In genomic region chr4:793941-794621, GRCh38 we compare ENCODE assay signal across 15 cellular contexts. TPM values are rescaled to one million over a fixed set of nuclear protein-coding genes. Genes with fewer than 3 reads are reported as not detected.
DNase-seq lines count a peak whose midpoint lies in the region; ATAC-seq, FAIRE-seq and TF ChIP-seq lines count a peak whose summit lies in the region.
"Had no signal": no experiment of that assay in that cellular context is flagged by ENCODE, and none has a peak within 500 bp of the region (broad histone marks: within the 10 kb centered on the region; RNA-seq: fewer than 3 reads in every experiment).

No MANE protein-coding gene starts in this region.

- peaks cover 14 to 27% of the 10 kb centered on the region in 2 donors for H3K27me3 Mint-ChIP-seq in CD4-positive, alpha-beta memory T cell

- ATAC-seq in GM18502 (IDR thresholded peaks at IDR 0.05; ENCODE audit: poor library complexity, unreplicated experiment) = peak; percentile 42
- no peak for ATAC-seq in upper lobe of right lung
- ATAC-seq in GM19452 (IDR thresholded peaks at IDR 0.05; ENCODE audit: unreplicated experiment) = no peak
- ATAC-seq: mucosa of descending colon, sciatic nerve had no signal

- H3K36me3 Mint-ChIP-seq in CD4-positive, alpha-beta memory T cell = no peaks in the 10 kb centered on the region

- peak overlapping the region in 1 of 7 donors; percentile 41 for H3K27ac Mint-ChIP-seq in CD4-positive, alpha-beta memory T cell

- H3K4me1 ChIP-seq in CD4-positive, alpha-beta memory T cell (ENCODE audit: insufficient read depth, low read length) = peaks cover 52% of the 10 kb centered on the region
- peaks cover 0 to 2% of the 10 kb centered on the region in 2 donors for H3K4me1 ChIP-seq in kidney (ENCODE audit: control insufficient read depth in 1 of 2, insufficient read depth in 1 of 2, low read depth in 1 of 2, low read length in 2 of 2)
- peaks cover 9% of the 10 kb centered on the region for H3K4me1 ChIP-seq in upper lobe of right lung
- H3K4me1 ChIP-seq in testis = peaks cover 17% of the 10 kb centered on the region

- no peak overlapping the region for H2AFZ ChIP-seq in SU-DHL-6 (ENCODE audit: low read depth, low read length, severe bottlenecking)

- no peaks in the 10 kb centered on the region for H4K20me1 ChIP-seq in SU-DHL-6 (ENCODE audit: low read depth, low read length)

- H3K79me2 ChIP-seq in SU-DHL-6 (ENCODE audit: insufficient read depth, low read length) = no peaks in the 10 kb centered on the region

- H3K4me3 ChIP-seq in CD4-positive, alpha-beta memory T cell (ENCODE audit: low read length in 2 of 2) = no peak overlapping the region
- peak overlapping the region; percentile 34 for H3K4me3 ChIP-seq in SU-DHL-6 (ENCODE audit: insufficient read depth, low read length, poor library complexity, severe bottlenecking)
- no peak overlapping the region for H3K4me3 ChIP-seq in kidney (ENCODE audit: low read length in 2 of 2)
- no peak overlapping the region for H3K4me3 ChIP-seq in upper lobe of right lung
- no peak overlapping the region for H3K4me3 ChIP-seq in testis
- H3K4me3 ChIP-seq: mucosa of descending colon had no signal

- H3F3A ChIP-seq in SU-DHL-6 (ENCODE audit: insufficient read depth) = peaks cover 40% of the 10 kb centered on the region

- intact Hi-C loops in CD4-positive, alpha-beta memory T cell (cut with micrococcal nuclease) = no loop called here
- intact Hi-C loops in kidney (cut with DNase I) (no loop called here), upper lobe of right lung (cut with DNase I) (no loop called here), testis (cut with DNase I; ENCODE audit: low total_unique reads) (no loop called here)

- H3K9ac ChIP-seq in SU-DHL-6 (ENCODE audit: low read length) (peak overlapping the region; percentile 49), kidney (ENCODE audit: low read length in 2 of 2) (no peak overlapping the region)

- FAIRE-seq in kidney (lab: Jason Lieb, UNC) = no peak

- WGBS in testis, 2 donors = 58% methylated on average over 19 of the region's 19 CpGs; no CpG with 5 or more reads in 1 of the 2 donors

- peaks cover 0 to 2% (median 0%) of the 10 kb centered on the region in 8 donors for H3K9me3 Mint-ChIP-seq in CD4-positive, alpha-beta memory T cell

- no peaks in the 10 kb centered on the region for H3K9me2 ChIP-seq in SU-DHL-6 (replicated peaks; ENCODE audit: insufficient read depth, low read length)

- TF ChIP-seq CTCF in SU-DHL-6 (IDR thresholded peaks at IDR 0.05; ENCODE audit: insufficient read depth, low read length, poor library complexity, severe bottlenecking) = no peak
- no peak for TF ChIP-seq CTCF in kidney (IDR thresholded peaks at IDR 0.05; ENCODE audit: borderline replicate concordance, extremely low read depth, insufficient read depth)
- TF ChIP-seq CTCF in upper lobe of right lung (IDR thresholded peaks at IDR 0.05) = no peak
- no peak for TF ChIP-seq CTCF in testis (IDR thresholded peaks at IDR 0.05)

- no peak overlapping the region for H3K27ac ChIP-seq in CD4-positive, alpha-beta memory T cell (ENCODE audit: low read depth, low read length)
- H3K27ac ChIP-seq in SU-DHL-6 (ENCODE audit: low read depth, low read length) = peak overlapping the region; percentile 88
- H3K27ac ChIP-seq in kidney (ENCODE audit: low read depth in 2 of 2, low read length in 2 of 2) = no peak overlapping the region
- no peak overlapping the region for H3K27ac ChIP-seq in upper lobe of right lung
- no peak overlapping the region for H3K27ac ChIP-seq in testis
- H3K27ac ChIP-seq: suprapubic skin had no signal

- no peaks in the 10 kb centered on the region for H3K9me3 ChIP-seq in CD4-positive, alpha-beta memory T cell (ENCODE audit: control insufficient read depth in 1 of 2, low read length in 2 of 2)
- H3K9me3 ChIP-seq in SU-DHL-6 (ENCODE audit: insufficient read depth, low read length) (no peaks in the 10 kb centered on the region), kidney (ENCODE audit: control insufficient read depth in 1 of 2, low read length in 2 of 2) (no peaks in the 10 kb centered on the region), upper lobe of right lung (no peaks in the 10 kb centered on the region), testis (no peaks in the 10 kb centered on the region)
- H3K9me3 ChIP-seq: mucosa of descending colon, suprapubic skin had no signal

- no peaks in the 10 kb centered on the region for H3K36me3 ChIP-seq in CD4-positive, alpha-beta memory T cell (ENCODE audit: insufficient read depth, low read length)
- H3K36me3 ChIP-seq in SU-DHL-6 (ENCODE audit: low read length) (no peaks in the 10 kb centered on the region), kidney (ENCODE audit: control insufficient read depth in 1 of 2, insufficient read depth in 2 of 2, low read length in 2 of 2) (no peaks in the 10 kb centered on the region), upper lobe of right lung (no peaks in the 10 kb centered on the region), testis (ENCODE audit: low read depth, missing control alignments) (no peaks in the 10 kb centered on the region)
- H3K36me3 ChIP-seq: suprapubic skin had no signal

- H3K4me2 ChIP-seq in SU-DHL-6 (ENCODE audit: low read depth, low read length, poor library complexity, severe bottlenecking) = peak overlapping the region; percentile 74

- CTCF ChIA-PET in CD4-positive, alpha-beta memory T cell (lab: Charles Lee; ENCODE audit: partially characterized antibody) = interaction anchor here (0.8 to 1.0 kb wide), 2 partner anchors 10 to 16 kb away, joined by 3 read pairs; no protein-coding TSS in a partner anchor

- POLR2A ChIA-PET in CD4-positive, alpha-beta memory T cell (lab: Charles Lee; ENCODE audit: partially characterized antibody) = interaction anchor here (3.9 kb wide), 1 partner anchor 13 kb away, joined by 22 read pairs; no protein-coding TSS in a partner anchor

- TF ChIP-seq POLR2A in testis (IDR thresholded peaks at IDR 0.05) = no peak

- peaks cover 9 to 50% (median 22%) of the 10 kb centered on the region in 4 donors for H3K4me1 Mint-ChIP-seq in CD4-positive, alpha-beta memory T cell

- H3K27me3 ChIP-seq in CD4-positive, alpha-beta memory T cell (ENCODE audit: insufficient read depth, low read length) = peaks cover 14% of the 10 kb centered on the region
- no peaks in the 10 kb centered on the region for H3K27me3 ChIP-seq in SU-DHL-6 (ENCODE audit: low read length)
- H3K27me3 ChIP-seq in upper lobe of right lung = peaks cover 56% of the 10 kb centered on the region
- H3K27me3 ChIP-seq in testis = no peaks in the 10 kb centered on the region

- peak overlapping the region in 7 of 8 donors; percentile 22 to 74 (median 50) for H3K4me3 Mint-ChIP-seq in CD4-positive, alpha-beta memory T cell

- DNase-seq in CD4-positive, alpha-beta memory T cell = no peak
- DNase-seq in kidney (peak; percentile 52), upper lobe of right lung (no peak), amygdala (lab: John Stamatoyannopoulos, UW) (no peak), testis (no peak)
- DNase-seq: activated CD4-positive, alpha-beta T cell treated with anti-CD3 and anti-CD28 coated beads for 4 hours; activated gamma-delta T cell; mucosa of descending colon; NCI-H1694; SW 1271 had no signal

RNA-seq across cellular contexts. Expression of gene CPLX1, which starts 31.8 kb away (rescaled TPM):
- total RNA-seq in CD4-positive, alpha-beta memory T cell = 1 to 10 TPM in 1 of 2 experiments, under 1 TPM in 1; 0.64 to 1.5 TPM
- polyA plus RNA-seq in CD4-positive, alpha-beta memory T cell = under 1 TPM in 1 of 2 donors, not detected in 1; 0.26 TPM
- total RNA-seq in kidney = 10.2 TPM
- polyA plus RNA-seq in kidney (ENCODE audit: insufficient read depth, low read depth, low replicate concordance) = 3.9 TPM
- total RNA-seq in upper lobe of right lung = 5.2 TPM
- total RNA-seq in testis = 1 to 10 TPM; 5.5 to 8.2 TPM
- polyA plus RNA-seq in testis (ENCODE audit: insufficient read depth, low read depth, low replicate concordance) = 4.4 TPM
